21 cellular contexts compared by ENCODE assay signal in the genomic region with DNA sequence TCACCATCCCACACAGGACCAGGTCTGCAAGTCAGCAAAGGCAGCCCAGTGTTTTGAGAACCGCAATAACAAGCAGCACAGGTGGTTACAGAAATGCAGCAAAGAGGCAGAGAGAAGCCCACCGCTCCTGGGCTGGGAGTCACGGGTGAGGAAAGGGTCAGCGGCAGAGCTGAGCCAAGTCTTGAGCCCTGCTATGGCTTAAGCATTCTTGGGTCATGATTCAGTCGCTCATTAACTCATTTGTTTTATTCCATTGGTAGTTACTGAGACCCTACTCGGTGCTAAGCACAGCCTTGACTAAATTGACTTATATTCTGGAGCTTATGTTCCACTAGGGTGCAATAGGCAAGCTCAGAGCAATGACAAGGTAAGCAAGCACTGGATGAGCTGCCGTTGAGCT.
"Had no signal": no experiment of that assay in that cellular context is flagged by ENCODE, and none has a peak within 500 bp of the region (broad histone marks: within the 10 kb centered on the region; RNA-seq: fewer than 3 reads in every experiment).

No MANE protein-coding gene starts in this region.

- ATAC-seq: effector memory CD8-positive, alpha-beta T cell; esophagus mucosa; gastrocnemius medialis; heart right ventricle; left colon; left lung; left ventricle myocardium superior; lower lobe of right lung; mucosa of descending colon had no signal

- DNase-seq: colonic mucosa; cortex of kidney; effector CD8-positive, alpha-beta T cell; effector memory CD8-positive, alpha-beta T cell; endodermal cell; erythroblast; esophagus squamous epithelium; foreskin fibroblast; foreskin melanocyte; gastrocnemius medialis; glutamatergic neuron; head of caudate nucleus; heart right ventricle; hippocampal formation; left colon; left lung; left ventricle myocardium superior; lower lobe of right lung; mesenchymal stem cell; mucosa of descending colon had no signal

- H3K4me3 ChIP-seq: colonic mucosa, esophagus squamous epithelium, gastrocnemius medialis, heart right ventricle, left lung, lower lobe of right lung, mucosa of descending colon had no signal
